Comparison of ENCODE assay signal across 24 cellular contexts in genomic region chr5:155780274-155780673, GRCh38.
"Had no signal": no experiment of that assay in that cellular context is flagged by ENCODE, and none has a peak within 500 bp of the region (broad histone marks: within the 10 kb centered on the region; RNA-seq: fewer than 3 reads in every experiment).

No MANE protein-coding gene starts in this region.

- H3K9me3 ChIP-seq: suprapubic skin, testis, thoracic aorta, thyroid gland, transverse colon, upper lobe of left lung, upper lobe of right lung, uterus, vagina had no signal

- H3K27ac ChIP-seq: stomach, suprapubic skin, testis, thoracic aorta, thyroid gland, tibial artery, tibial nerve, transverse colon, upper lobe of left lung, upper lobe of right lung, uterus, vagina had no signal

- DNase-seq: stimulated activated CD4-positive, alpha-beta T cell treated with anti-CD3 and anti-CD28 coated beads, Interleukin-2, amount 100 ng/mL, for 48 hours; stimulated activated CD4-positive, alpha-beta T cell treated with anti-CD3 and anti-CD28 coated beads, Interleukin-4, amount 100 ng/mL, for 1 hour; stimulated activated CD4-positive, alpha-beta T cell treated with anti-CD3 and anti-CD28 coated beads, Interleukin-4, amount 100 ng/mL, for 24 hours; stimulated activated CD4-positive, alpha-beta T cell treated with anti-CD3 and anti-CD28 coated beads, Interleukin-4, amount 100 ng/mL, for 4 hours; stimulated activated CD8-positive, alpha-beta memory T cell treated with anti-CD3 and anti-CD28 coated beads, Interleukin-4, amount 100 ng/mL, for 48 hours; stimulated activated naive B cell treated with anti-CD40 and anti-IgM and Interleukin-4, amounts not matched to agents 10 μg/mL and 1 μg/mL and 100 μg/mL, for 72 hours; stimulated activated naive CD4-positive, alpha-beta T cell; stimulated activated naive CD4-positive, alpha-beta T cell treated with Interleukin-2 at 50 U/mL for 16 hours; stimulated activated naive CD8-positive, alpha-beta T cell treated with anti-CD3 and anti-CD28 coated beads, Interleukin-15, amount 100 ng/mL, for 72 hours; stimulated activated naive CD8-positive, alpha-beta T cell treated with anti-CD3 and anti-CD28 coated beads, Interleukin-15, Interleukin-2, amounts not matched to agents 100 U/mL and 50 U/mL, for 24 hours; stomach; substantia nigra; testis; thyroid gland; tibial artery; transverse colon; trophoblast cell; upper lobe of left lung; upper lobe of right lung; uterus had no signal

- H3K4me3 ChIP-seq: stomach, suprapubic skin, testis, thoracic aorta, thyroid gland, tibial artery, tibial nerve, transverse colon, upper lobe of left lung, upper lobe of right lung, uterus, vagina had no signal

- H3K27me3 ChIP-seq: stomach, suprapubic skin, testis, thyroid gland, tibial artery, tibial nerve, transverse colon, upper lobe of left lung, upper lobe of right lung, uterus, vagina had no signal

- H3K36me3 ChIP-seq: stomach, suprapubic skin, thoracic aorta, thyroid gland, tibial artery, tibial nerve, transverse colon, upper lobe of left lung, upper lobe of right lung, uterus, vagina had no signal

- H3K4me1 ChIP-seq: stomach, suprapubic skin, testis, thyroid gland, tibial artery, tibial nerve, transverse colon, upper lobe of left lung, upper lobe of right lung, uterus, vagina had no signal
